Comparison of ENCODE assay signal across 11 cellular contexts in the genomic region with DNA sequence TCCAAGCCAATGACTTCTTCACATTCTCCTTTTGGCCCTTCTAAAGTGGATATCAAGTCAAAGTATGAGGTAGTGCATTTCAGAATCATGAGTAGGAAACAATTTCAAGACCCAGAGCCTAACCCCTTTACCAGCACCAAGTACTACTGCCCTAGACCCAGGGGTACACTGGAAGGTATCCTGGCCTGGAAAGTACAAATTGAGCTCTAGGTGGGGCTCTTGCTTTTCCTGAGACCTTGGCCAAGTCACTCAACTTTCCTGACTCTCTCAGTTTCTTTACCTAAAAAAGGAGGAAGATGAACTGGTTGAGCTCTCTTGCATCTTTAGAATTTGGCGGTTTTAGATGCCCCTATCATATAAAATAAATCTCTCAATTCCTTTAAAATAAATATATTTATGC.
DNase-seq lines count a peak whose midpoint lies in the region; ATAC-seq and TF ChIP-seq lines count a peak whose summit lies in the region.
"Had no signal": no experiment of that assay in that cellular context is flagged by ENCODE, and none has a peak within 500 bp of the region (broad histone marks: within the 10 kb centered on the region; RNA-seq: fewer than 3 reads in every experiment).

No MANE protein-coding gene starts in this region.

- H3K27me3 ChIP-seq in AG04450 (ENCODE audit: control insufficient read depth, insufficient read depth, low read length) (no peaks in the 10 kb centered on the region), GM23248 (replicated peaks; ENCODE audit: insufficient read depth) (no peaks in the 10 kb centered on the region), Peyer's patch (no peaks in the 10 kb centered on the region)

- no peaks in the 10 kb centered on the region for H3K9me2 ChIP-seq in GM23248 (ENCODE audit: insufficient read depth)
- H3K9me2 ChIP-seq in OCI-LY7 (ENCODE audit: insufficient read depth, low read length), result no peaks in the 10 kb centered on the region

- ATAC-seq in HG02973 (IDR thresholded peaks at IDR 0.05; ENCODE audit: unreplicated experiment), result no peak

- DNase-seq in AG04450 (ENCODE audit: low read depth, low spot score) (no peak), GM23248 (peak; percentile 14), OCI-LY7 (ENCODE audit: low spot score) (no peak), foreskin fibroblast (peak; percentile 30 to 67), GM03348 (ENCODE audit: low spot score) (no peak), Peyer's patch (no peak), NCI-H510A (lab: John Stamatoyannopoulos, UW) (no peak)
- DNase-seq: immature natural killer cell, NCI-H146 had no signal

- no peak overlapping the region for H3K4me3 ChIP-seq in AG04450 (ENCODE audit: low read depth, low read length)
- no peak overlapping the region for H3K4me3 ChIP-seq in GM23248
- no peak overlapping the region for H3K4me3 ChIP-seq in OCI-LY7 (ENCODE audit: low read depth, low read length, poor library complexity, severe bottlenecking)
- no peak overlapping the region for H3K4me3 ChIP-seq in foreskin fibroblast (ENCODE audit: low read depth in 1 of 2, low read length in 2 of 2)
- H3K4me3 ChIP-seq in Peyer's patch, result no peak overlapping the region

- peak; percentile 27; the same call in 1 of the 2 replicates for TF ChIP-seq CTCF in AG04450 (IDR thresholded peaks at IDR 0.05; ENCODE audit: low read depth, low read length)
- TF ChIP-seq CTCF in OCI-LY7 (conservative IDR thresholded peaks at IDR 0.05; ENCODE audit: low read length), result 0 out of 2 replicates have a peak, but pooled peaks have one; percentile 20
- TF ChIP-seq CTCF in foreskin fibroblast (IDR thresholded peaks at IDR 0.05; ENCODE audit: low read depth, low read length), result peak; percentile 14
- TF ChIP-seq CTCF in Peyer's patch (IDR thresholded peaks at IDR 0.05), result no peak

- H4K20me1 ChIP-seq in GM23248 (ENCODE audit: insufficient read depth) (no peaks in the 10 kb centered on the region), OCI-LY7 (ENCODE audit: insufficient read depth, low read length) (no peaks in the 10 kb centered on the region)

- H3K79me2 ChIP-seq in GM23248 (ENCODE audit: insufficient read depth) (no peaks in the 10 kb centered on the region), OCI-LY7 (ENCODE audit: insufficient read depth, low read depth, low read length) (no peaks in the 10 kb centered on the region)
- H3K79me2 ChIP-seq: parathyroid adenoma had no signal

- no peak overlapping the region for H3K4me2 ChIP-seq in GM23248 (ENCODE audit: unreplicated experiment)
- H3K4me2 ChIP-seq in OCI-LY7 (ENCODE audit: low read length), result no peak overlapping the region

- no TSS peak for BruUV-seq in OCI-LY7 (replicated peaks; lab: Mats Ljungman, UMichigan)

- H3K27ac ChIP-seq in AG04450 (ENCODE audit: low read depth, low read length) (no peak overlapping the region), GM23248 (no peak overlapping the region), OCI-LY7 (ENCODE audit: low read depth, low read length, poor library complexity, severe bottlenecking) (no peak overlapping the region), Peyer's patch (no peak overlapping the region)
- H3K27ac ChIP-seq: parathyroid adenoma had no signal

- intact Hi-C loops in OCI-LY7 (cut with micrococcal nuclease; ENCODE audit: unreplicated experiment), result loop anchor here (5.0 kb wide), 1 partner anchor 260 kb away; no protein-coding TSS in a partner anchor

- H3K4me1 ChIP-seq in GM23248 (ENCODE audit: insufficient read depth), result peaks cover 43% of the 10 kb centered on the region
- no peaks in the 10 kb centered on the region for H3K4me1 ChIP-seq in OCI-LY7 (ENCODE audit: insufficient read depth, low read length, poor library complexity, severe bottlenecking)
- H3K4me1 ChIP-seq in Peyer's patch, result no peaks in the 10 kb centered on the region
- H3K4me1 ChIP-seq: parathyroid adenoma had no signal

- POLR2A ChIA-PET in AG04450 (lab: Yijun Ruan, JAX), result no interaction called here
- POLR2A ChIA-PET in OCI-LY7 (lab: Charles Lee), result no interaction called here

- H3K36me3 ChIP-seq in GM23248 (ENCODE audit: low read depth) (no peaks in the 10 kb centered on the region), OCI-LY7 (ENCODE audit: insufficient read depth, low read length) (no peaks in the 10 kb centered on the region), Peyer's patch (no peaks in the 10 kb centered on the region)

- CTCF ChIA-PET in AG04450 (lab: Charles Lee), result interaction anchor here (0.7 to 1.0 kb wide), 3 partner anchors 198 to 361 kb away, joined by 3 to 7 read pairs (median 4); no protein-coding TSS in a partner anchor
- CTCF ChIA-PET in OCI-LY7 (lab: Charles Lee; ENCODE audit: unreplicated experiment), result no interaction called here

- H3F3A ChIP-seq in GM23248 (ENCODE audit: insufficient read depth), result peaks cover 35% of the 10 kb centered on the region

- no peak for TF ChIP-seq POLR2A in Peyer's patch (IDR thresholded peaks at IDR 0.05)

- H3K9me3 ChIP-seq in AG04450 (ENCODE audit: control insufficient read depth, insufficient read depth, low read length) (no peaks in the 10 kb centered on the region), GM23248 (ENCODE audit: low read depth) (no peaks in the 10 kb centered on the region), OCI-LY7 (ENCODE audit: low read length) (no peaks in the 10 kb centered on the region), Peyer's patch (no peaks in the 10 kb centered on the region)

- H3K9ac ChIP-seq in GM23248, result no peak overlapping the region
- H3K9ac ChIP-seq: parathyroid adenoma had no signal

- in situ Hi-C loops in GM23248 (cut with MboI), result no loop called here

- WGBS in GM23248 (ENCODE audit: low coverage in 1 of 2, low lambda C conversion rate in 2 of 2, missing lambda C conversion rate in 2 of 2), 2 experiments, result 85 to 86% methylated on average over 1 of the region's 1 CpG

- H2AFZ ChIP-seq in GM23248, result no peak overlapping the region
- no peak overlapping the region for H2AFZ ChIP-seq in OCI-LY7 (ENCODE audit: low read length)
- H2AFZ ChIP-seq: parathyroid adenoma had no signal

Comparison
In these comparisons a context has a peak if more than half of its experiments do, and no peak if none do; other contexts are left out.
1. DNase-seq: peak in GM23248 (single experiment) and foreskin fibroblast (2 of 2); none in AG04450 (single experiment), OCI-LY7 (single experiment), GM03348 (single experiment), Peyer's patch (0 of 3) and NCI-H510A (single experiment).
2. CTCF ChIP-seq: peak in AG04450 (single experiment), OCI-LY7 (single experiment) and foreskin fibroblast (single experiment); none in Peyer's patch (0 of 6).